In genomic region chr5:151202381-151203139, GRCh38 we compare ENCODE assay signal across 8 cellular contexts. TPM values are rescaled to one million over a fixed set of nuclear protein-coding genes. Genes with fewer than 3 reads are reported as not detected.
A peak's percentile ranks its signal among the peaks of the same experiment; 100 is the strongest.
DNase-seq lines count a peak whose midpoint lies in the region; ATAC-seq, FAIRE-seq and TF ChIP-seq lines count a peak whose summit lies in the region.

No MANE protein-coding gene starts in this region.

- ATAC-seq in GM23338 (no peak), T-helper 17 cell (peak; percentile 91), HG03159 (IDR thresholded peaks at IDR 0.05; ENCODE audit: unreplicated experiment) (no peak)
- ATAC-seq in effector memory CD8-positive, alpha-beta T cell (replicated peaks) = peak; percentile 95

- H3K36me3 ChIP-seq in GM23338 (ENCODE audit: insufficient read depth) = no peaks in the 10 kb centered on the region
- peaks cover 0 to 2% of the 10 kb centered on the region in 2 donors for H3K36me3 ChIP-seq in small intestine (ENCODE audit: control insufficient read depth in 2 of 2, insufficient read depth in 2 of 2, low read length in 2 of 2)

- H3K9me3 Mint-ChIP-seq in GM23338 = no peaks in the 10 kb centered on the region; the same call in 2 of the 3 replicates
- H3K9me3 Mint-ChIP-seq in effector memory CD8-positive, alpha-beta T cell = no peaks in the 10 kb centered on the region

- H3K27ac Mint-ChIP-seq in GM23338 = no peak overlapping the region
- peak overlapping the region; percentile 81 for H3K27ac Mint-ChIP-seq in T-helper 17 cell
- peak overlapping the region; percentile 77 to 91 for H3K27ac Mint-ChIP-seq in effector memory CD8-positive, alpha-beta T cell

- H3K4me3 Mint-ChIP-seq in GM23338 (no peak overlapping the region), T-helper 17 cell (no peak overlapping the region)
- peak overlapping the region; percentile 14 to 52 for H3K4me3 Mint-ChIP-seq in effector memory CD8-positive, alpha-beta T cell

- peaks cover 3% of the 10 kb centered on the region; the same call in 1 of the 3 replicates for H3K4me1 Mint-ChIP-seq in GM23338
- peaks cover 16% of the 10 kb centered on the region for H3K4me1 Mint-ChIP-seq in T-helper 17 cell
- peaks cover 19 to 23% of the 10 kb centered on the region in 2 donors for H3K4me1 Mint-ChIP-seq in effector memory CD8-positive, alpha-beta T cell (ENCODE audit: low read depth in 2 of 2)

- H3K27me3 Mint-ChIP-seq in GM23338 (ENCODE audit: insufficient read depth, low read depth, poor library complexity) (peaks cover 3% of the 10 kb centered on the region), T-helper 17 cell (no peaks in the 10 kb centered on the region)
- no peaks in the 10 kb centered on the region for H3K27me3 Mint-ChIP-seq in effector memory CD8-positive, alpha-beta T cell

- H3K79me2 ChIP-seq in GM23338 (replicated peaks; ENCODE audit: insufficient read depth) = no peaks in the 10 kb centered on the region

- H3K9me3 ChIP-seq in T-helper 17 cell (ENCODE audit: control insufficient read depth, low read length, poor library complexity, severe bottlenecking) (no peaks in the 10 kb centered on the region), small intestine (ENCODE audit: control insufficient read depth, low read depth) (no peaks in the 10 kb centered on the region)

- 56 to 61% (median 60%) methylated on average over 5 of the region's 5 CpGs for WGBS in small intestine, 3 donors

- no peaks in the 10 kb centered on the region for H3K36me3 Mint-ChIP-seq in GM23338 (ENCODE audit: low read depth)
- H3K36me3 Mint-ChIP-seq in T-helper 17 cell (ENCODE audit: low read depth) = peaks cover 4% of the 10 kb centered on the region
- peaks cover 49% of the 10 kb centered on the region for H3K36me3 Mint-ChIP-seq in effector memory CD8-positive, alpha-beta T cell (ENCODE audit: insufficient read depth)

- H2AFZ ChIP-seq in GM23338 = no peak overlapping the region

- no peaks in the 10 kb centered on the region for H3F3A ChIP-seq in GM23338 (replicated peaks; ENCODE audit: low read depth)

- TF ChIP-seq CTCF in GM23338 (conservative IDR thresholded peaks at IDR 0.05; ENCODE audit: low read depth in 2 of 2) = no peak

- DNase-seq in GM23338 (ENCODE audit: low spot score) (no peak), T-helper 17 cell (no peak), small intestine (peak; percentile 35), NCI-H446 (lab: John Stamatoyannopoulos, UW) (no peak), anterior cingulate cortex (lab: John Stamatoyannopoulos, UW) (no peak), kidney glomerular epithelial cell (lab: John Stamatoyannopoulos, UW) (no peak)
- DNase-seq in effector memory CD8-positive, alpha-beta T cell = peak in 1 of 3 experiments; percentile 23

- H4K20me1 ChIP-seq in GM23338 (replicated peaks; ENCODE audit: insufficient read depth) = no peaks in the 10 kb centered on the region

- H3K4me1 ChIP-seq in GM23338 (ENCODE audit: insufficient read depth) = no peaks in the 10 kb centered on the region
- no peaks in the 10 kb centered on the region for H3K4me1 ChIP-seq in small intestine (ENCODE audit: control insufficient read depth in 2 of 2, insufficient read depth in 1 of 2, low read depth in 1 of 2, low read length in 1 of 2)

- no peaks in the 10 kb centered on the region for H3K9me2 ChIP-seq in GM23338 (ENCODE audit: insufficient read depth)

- no peak overlapping the region for H3K4me2 ChIP-seq in GM23338

- no peaks in the 10 kb centered on the region for H3K27me3 ChIP-seq in GM23338 (ENCODE audit: insufficient read depth)
- no peaks in the 10 kb centered on the region for H3K27me3 ChIP-seq in small intestine (ENCODE audit: control insufficient read depth in 2 of 2, insufficient read depth in 2 of 2, low read length in 2 of 2)

- H3K27ac ChIP-seq in GM23338 (ENCODE audit: low read depth) = no peak overlapping the region
- no peak overlapping the region for H3K27ac ChIP-seq in small intestine (ENCODE audit: low read depth in 1 of 2, low read length in 1 of 2)

- FAIRE-seq in small intestine (lab: Jason Lieb, UNC) = no peak

- H3K4me3 ChIP-seq in GM23338 (no peak overlapping the region), small intestine (ENCODE audit: low read depth in 1 of 2, low read length in 2 of 2) (no peak overlapping the region)

TF ChIP-seq in GM23338, 12 proteins besides CTCF, POLR2A, EP300 and RAD21:
- TF ChIP-seq EZH2 (IDR thresholded peaks at IDR 0.05; ENCODE audit: low read depth, unreplicated experiment) (no peak), ETS1 (IDR thresholded peaks at IDR 0.05) (no peak), STAT1 (IDR thresholded peaks at IDR 0.05; ENCODE audit: unreplicated experiment) (no peak), CREB1 (CRISPR knock-in tag; IDR thresholded peaks at IDR 0.05; ENCODE audit: low read depth) (no peak), ZNF331 (CRISPR knock-in tag; IDR thresholded peaks at IDR 0.05; ENCODE audit: low read depth) (peak; percentile 83), JUNB (IDR thresholded peaks at IDR 0.05; ENCODE audit: unreplicated experiment) (no peak), NANOG (IDR thresholded peaks at IDR 0.05; ENCODE audit: borderline replicate concordance) (no peak)

RNA-seq across cellular contexts. Expression of gene CCDC69, which starts 21.3 kb away (rescaled TPM):
- total RNA-seq in GM23338 (2014; rRNA removed; shearing (Covaris generic)) = 5.3 and 6.6 TPM in 2 replicates
- 2.7 and 3.0 TPM in 2 replicates for polyA plus RNA-seq in GM23338 (2016; fragmentation: Nextera tagmentation; extraction: Ambion mirVana)
- total RNA-seq in T-helper 17 cell = 10 to 100 TPM; 74.7 to 82.5 TPM
- 10 to 100 TPM in 2 of 3 donors, 1 to 10 TPM in 1; 5.6 to 33.5 (median 22.4) TPM for polyA plus RNA-seq in small intestine

RNA-seq across cellular contexts. Expression of gene ANXA6, which starts 45.0 kb away (rescaled TPM):
- 87.4 and 110 TPM in 2 replicates for total RNA-seq in GM23338 (2014; rRNA removed; shearing (Covaris generic))
- 26.5 and 30.2 TPM in 2 replicates for polyA plus RNA-seq in GM23338 (2016; fragmentation: Nextera tagmentation; extraction: Ambion mirVana)
- 100 to 1,000 TPM; 258 to 307 TPM for total RNA-seq in T-helper 17 cell
- polyA plus RNA-seq in small intestine = 10 to 100 TPM in 2 of 3 donors, 1 to 10 TPM in 1; 7.2 to 68.2 (median 25.1) TPM

RNA-seq across cellular contexts. Expression of gene GM2A, which starts 50.4 kb away (rescaled TPM):
- 26.3 and 27.8 TPM in 2 replicates for total RNA-seq in GM23338 (2014; rRNA removed; shearing (Covaris generic))
- polyA plus RNA-seq in GM23338 (2016; fragmentation: Nextera tagmentation; extraction: Ambion mirVana) (9.0 and 9.8 TPM in 2 replicates), small intestine (10 to 100 TPM in 1 of 3 donors, 1 to 10 TPM in 2; 4.0 to 18.1 (median 6.2) TPM)
- total RNA-seq in T-helper 17 cell = 10 to 100 TPM in 1 of 2 donors, 1 to 10 TPM in 1; 6.0 to 13.4 TPM

Comparison
In these comparisons a context has a peak if more than half of its experiments do, and no peak if none do; other contexts are left out.
1. ATAC-seq: peak in T-helper 17 cell (single experiment) and effector memory CD8-positive, alpha-beta T cell (single experiment); none in GM23338 (single experiment) and HG03159 (single experiment).
2. H3K4me3 Mint-ChIP-seq: peak in effector memory CD8-positive, alpha-beta T cell (2 of 2); none in GM23338 (single experiment) and T-helper 17 cell (single experiment).
3. RNA of gene CCDC69, which starts 21.3 kb away (total RNA-seq): 74.7 to 82.5 TPM in T-helper 17 cell; 5.3 to 6.6 TPM in GM23338; every median in the first group is over 10 times any median in the second.